In genomic region chr12:105955608-105955931, GRCh38 we compare ENCODE assay signal across 16 cellular contexts.
"Had no signal": no experiment of that assay in that cellular context is flagged by ENCODE, and none has a peak within 500 bp of the region (broad histone marks: within the 10 kb centered on the region; RNA-seq: fewer than 3 reads in every experiment).

No MANE protein-coding gene starts in this region.

- ATAC-seq: gastrocnemius medialis, left lung, T-helper 17 cell had no signal

- H3K9me3 ChIP-seq: gastrocnemius medialis, left lung, sigmoid colon, stomach, thoracic aorta had no signal

- H3K27me3 Mint-ChIP-seq: activated CD4-positive, alpha-beta T cell treated with anti-CD3 and anti-CD28 coated beads, Interleukin-2, amount 10 ng/mL, durations not matched to agents 7 days and 5 days had no signal

- H3K4me1 ChIP-seq: gastrocnemius medialis, left lung had no signal

- H3K27ac ChIP-seq: brain microvascular endothelial cell, gastrocnemius medialis, left lung, sigmoid colon, stomach had no signal

- H3K36me3 ChIP-seq: brain microvascular endothelial cell, gastrocnemius medialis, left lung, sigmoid colon, stomach, thoracic aorta had no signal

- H3K4me3 Mint-ChIP-seq: activated CD4-positive, alpha-beta T cell treated with anti-CD3 and anti-CD28 coated beads, Interleukin-2, amount 10 ng/mL, durations not matched to agents 7 days and 5 days; activated naive CD8-positive, alpha-beta T cell treated with anti-CD3 and anti-CD28 coated beads for 36 hours; T-helper 17 cell had no signal

- H3K4me3 ChIP-seq: gastrocnemius medialis, left lung, sigmoid colon, stomach, thoracic aorta had no signal

- H3K4me1 Mint-ChIP-seq: activated CD4-positive, alpha-beta T cell treated with anti-CD3 and anti-CD28 coated beads, Interleukin-2, amount 10 ng/mL, durations not matched to agents 7 days and 5 days; activated naive CD8-positive, alpha-beta T cell treated with anti-CD3 and anti-CD28 coated beads for 36 hours; T-helper 17 cell had no signal

- H3K27me3 ChIP-seq: brain microvascular endothelial cell, gastrocnemius medialis, sigmoid colon, stomach had no signal

- H3K36me3 Mint-ChIP-seq: activated naive CD8-positive, alpha-beta T cell treated with anti-CD3 and anti-CD28 coated beads for 36 hours had no signal

- H3K9me3 Mint-ChIP-seq: activated CD4-positive, alpha-beta T cell treated with anti-CD3 and anti-CD28 coated beads, Interleukin-2, amount 10 ng/mL, durations not matched to agents 7 days and 5 days; activated naive CD8-positive, alpha-beta T cell treated with anti-CD3 and anti-CD28 coated beads for 36 hours; effector memory CD8-positive, alpha-beta T cell had no signal

- DNase-seq: activated CD4-positive, alpha-beta T cell treated with anti-CD3 and anti-CD28 coated beads, Interleukin-2, amount 10 ng/mL, durations not matched to agents 7 days and 5 days; activated CD8-positive, alpha-beta memory T cell treated with anti-CD3 and anti-CD28 coated beads, Interleukin-2, amount 50 U/mL, for 48 hours; activated gamma-delta T cell treated with Interleukin-2 at 50 U/mL for 16 hours; activated naive CD8-positive, alpha-beta T cell treated with anti-CD3 and anti-CD28 coated beads for 36 hours; brain microvascular endothelial cell; cerebellar nuclear complex; dermis blood vessel endothelial cell; effector memory CD8-positive, alpha-beta T cell; gastrocnemius medialis; islet precursor cell; left lung; sigmoid colon; stimulated activated CD4-positive, alpha-beta T cell treated with anti-CD3 and anti-CD28 coated beads, Interleukin-2, amount 100 ng/mL, for 24 hours; stomach; T-helper 17 cell had no signal
